ENCODE assay signal across 22 cellular contexts in genomic region chr14:77469539-77469938, GRCh38. TPM values are rescaled to one million over a fixed set of nuclear protein-coding genes. Genes with fewer than 3 reads are reported as not detected.
DNase-seq lines count a peak whose midpoint lies in the region; ATAC-seq and TF ChIP-seq lines count a peak whose summit lies in the region.
"Had no signal": no experiment of that assay in that cellular context is flagged by ENCODE, and none has a peak within 500 bp of the region (broad histone marks: within the 10 kb centered on the region; RNA-seq: fewer than 3 reads in every experiment).

No MANE protein-coding gene starts in this region.

- H3K36me3 ChIP-seq in GM23338 (ENCODE audit: insufficient read depth) (peaks cover 27% of the 10 kb centered on the region), RWPE2 (ENCODE audit: low read depth) (peaks cover 43% of the 10 kb centered on the region), mesendoderm (ENCODE audit: control insufficient read depth, insufficient read depth, low read length) (peaks cover 5% of the 10 kb centered on the region)

- no peak overlapping the region for H3K4ac ChIP-seq in mesendoderm (ENCODE audit: low read depth, low read length)

- no peaks in the 10 kb centered on the region for H3K79me2 ChIP-seq in GM23338 (replicated peaks; ENCODE audit: insufficient read depth)
- H3K79me2 ChIP-seq in mesendoderm (ENCODE audit: control insufficient read depth, insufficient read depth, low read length): no peaks in the 10 kb centered on the region

- H4K20me1 ChIP-seq in GM23338 (replicated peaks; ENCODE audit: insufficient read depth): peaks cover 6% of the 10 kb centered on the region

- no peak overlapping the region for H3K4me3 Mint-ChIP-seq in GM23338
- H3K4me3 Mint-ChIP-seq: CD8-positive, alpha-beta memory T cell; HFFc6 had no signal

- peaks cover 4% of the 10 kb centered on the region for H3K27me3 Mint-ChIP-seq in GM23338 (ENCODE audit: insufficient read depth, low read depth, poor library complexity)
- H3K27me3 Mint-ChIP-seq: CD8-positive, alpha-beta memory T cell had no signal

- no peak overlapping the region for H3K23ac ChIP-seq in mesendoderm (ENCODE audit: low read length)

- no peak overlapping the region for H3K18ac ChIP-seq in mesendoderm (ENCODE audit: low read length)

- H2BK120ac ChIP-seq in mesendoderm (ENCODE audit: low read depth, low read length): no peak overlapping the region

- H3K56ac ChIP-seq in mesendoderm (ENCODE audit: low read length): no peak overlapping the region

- H2BK15ac ChIP-seq in mesendoderm (replicated peaks; ENCODE audit: low read depth): no peak overlapping the region

- H3K9me3 Mint-ChIP-seq in GM23338: no peaks in the 10 kb centered on the region; the same call in 2 of the 3 replicates
- H3K9me3 Mint-ChIP-seq: CD8-positive, alpha-beta memory T cell; HFFc6 had no signal

- no peaks in the 10 kb centered on the region for H3K27me3 ChIP-seq in GM23338 (ENCODE audit: insufficient read depth)
- no peaks in the 10 kb centered on the region for H3K27me3 ChIP-seq in RWPE2 (ENCODE audit: insufficient read depth, poor library complexity, severe bottlenecking)
- H3K27me3 ChIP-seq in mesendoderm (ENCODE audit: insufficient read depth, low read length, poor library complexity): no peaks in the 10 kb centered on the region
- H3K27me3 ChIP-seq: BLaER1 had no signal

- H3K4me2 ChIP-seq in GM23338 (no peak overlapping the region), mesendoderm (ENCODE audit: low read length) (no peak overlapping the region)
- H3K4me2 ChIP-seq: BLaER1 had no signal

- H3K9ac ChIP-seq in mesendoderm (ENCODE audit: low read length): no peak overlapping the region
- H3K9ac ChIP-seq: BLaER1, GM23248 had no signal

- WGBS in mesendoderm (ENCODE audit: extremely low coverage, insufficient coverage, low lambda C conversion rate): no CpG with 5 or more reads among the region's 1 CpG

- no peak overlapping the region for H4K5ac ChIP-seq in mesendoderm (ENCODE audit: low read length)

- no peak overlapping the region for H4K8ac ChIP-seq in mesendoderm (ENCODE audit: low read depth, low read length)

- no peak for TF ChIP-seq CTCF in GM23338 (conservative IDR thresholded peaks at IDR 0.05; ENCODE audit: low read depth in 2 of 2)
- TF ChIP-seq CTCF in RWPE2 (IDR thresholded peaks at IDR 0.05; ENCODE audit: poor library complexity, severe bottlenecking): no peak

- H3K27ac ChIP-seq in GM23338 (ENCODE audit: low read depth) (peak overlapping the region; percentile 76; the same call in 1 of the 2 replicates), RWPE2 (ENCODE audit: poor library complexity, severe bottlenecking) (no peak overlapping the region), mesendoderm (ENCODE audit: low read depth, low read length) (no peak overlapping the region)
- H3K27ac ChIP-seq: BLaER1, GM23248, SK-N-MC had no signal

- H3K9me3 ChIP-seq in RWPE2 (ENCODE audit: severe bottlenecking): no peaks in the 10 kb centered on the region
- H3K9me3 ChIP-seq: BLaER1 had no signal

- H3K36me3 Mint-ChIP-seq in GM23338 (ENCODE audit: low read depth): peaks cover 49% of the 10 kb centered on the region

- no peaks in the 10 kb centered on the region for H3K79me1 ChIP-seq in mesendoderm (ENCODE audit: low read length)

- peaks cover 11% of the 10 kb centered on the region for H3F3A ChIP-seq in GM23338 (replicated peaks; ENCODE audit: low read depth)

- DNase-seq in NCI-H2171 treated with DMSO at 0.1 percent for 48 hours (lab: John Stamatoyannopoulos, UW): peak; percentile 12
- no peak for DNase-seq in NCI-H2171 (lab: John Stamatoyannopoulos, UW)
- DNase-seq in GM23338 (ENCODE audit: low spot score): no peak
- no peak for DNase-seq in RWPE2 (ENCODE audit: low spot score)
- peak; percentile 32 for DNase-seq in mesendoderm
- no peak for DNase-seq in SKM-1 treated with dmso at 0.1 percent for 144 hours (lab: John Stamatoyannopoulos, UW; ENCODE audit: unreplicated experiment)
- no peak for DNase-seq in activated CD8-positive, alpha-beta memory T cell treated with anti-CD3 and anti-CD28 coated beads, Interleukin-2, amount 50 U/mL, for 4 hours
- DNase-seq: CD8-positive, alpha-beta memory T cell; GDM1; GM23248; HFFc6; IMR-90; Kasumi-1; MM.1S; NCI-H1105; NCI-H1694; NCI-H446 treated with DMSO at 0.1 percent for 48 hours; NCI-H748 treated with DMSO at 0.1 percent for 48 hours had no signal

- H2AFZ ChIP-seq in GM23338: no peak overlapping the region
- H2AFZ ChIP-seq: GM23248 had no signal

- H2AK5ac ChIP-seq in mesendoderm (ENCODE audit: low read length): no peak overlapping the region

- peaks cover 10% of the 10 kb centered on the region for H3K4me1 ChIP-seq in GM23338 (ENCODE audit: insufficient read depth)
- no peaks in the 10 kb centered on the region for H3K4me1 ChIP-seq in RWPE2 (ENCODE audit: insufficient read depth, poor library complexity, severe bottlenecking)
- no peaks in the 10 kb centered on the region for H3K4me1 ChIP-seq in mesendoderm (ENCODE audit: control insufficient read depth, low read depth, low read length)

- no peak for ATAC-seq in GM23338
- peak; percentile 15; the same call in 1 of the 3 replicates for ATAC-seq in RWPE2 (ENCODE audit: low read depth)
- no peak for ATAC-seq in GM18502 (IDR thresholded peaks at IDR 0.05; ENCODE audit: poor library complexity, unreplicated experiment)
- ATAC-seq: GM12878 had no signal

- no peaks in the 10 kb centered on the region for H3K9me2 ChIP-seq in GM23338 (ENCODE audit: insufficient read depth)

- H3K4me1 Mint-ChIP-seq in GM23338: peaks cover 21% of the 10 kb centered on the region
- H3K4me1 Mint-ChIP-seq: CD8-positive, alpha-beta memory T cell had no signal

- H2BK5ac ChIP-seq in mesendoderm (ENCODE audit: low read length): no peak overlapping the region

- H3K27ac Mint-ChIP-seq in GM23338: peak overlapping the region; percentile 13
- H3K27ac Mint-ChIP-seq: HFFc6 had no signal

- H3K4me3 ChIP-seq in GM23338 (no peak overlapping the region), RWPE2 (ENCODE audit: severe bottlenecking) (no peak overlapping the region), mesendoderm (ENCODE audit: low read length) (no peak overlapping the region)
- H3K4me3 ChIP-seq: BLaER1, GM12878, GM23248, SK-N-MC had no signal

TF ChIP-seq in GM23338, 12 proteins besides CTCF, POLR2A, EP300 and RAD21:
- TF ChIP-seq CREB1 (CRISPR knock-in tag; IDR thresholded peaks at IDR 0.05; ENCODE audit: low read depth) (no peak), POLR2AphosphoS5 (IDR thresholded peaks at IDR 0.05; ENCODE audit: low read depth) (no peak), STAT1 (IDR thresholded peaks at IDR 0.05; ENCODE audit: unreplicated experiment) (no peak), ZNF114 (CRISPR knock-in tag; IDR thresholded peaks at IDR 0.05) (no peak)

RNA-seq across cellular contexts. Expression of gene AHSA1, which starts 11.6 kb away (rescaled TPM):
- 175 and 177 TPM in 2 replicates for total RNA-seq in GM23338 (2014; rRNA removed; shearing (Covaris generic))
- 213 TPM in 2 replicates for polyA plus RNA-seq in GM23338 (2016; fragmentation: Nextera tagmentation; extraction: Ambion mirVana)
- 150 TPM for polyA plus RNA-seq in mesendoderm (2013, experiment 1 of 2)
- 144 TPM for polyA plus RNA-seq in mesendoderm (2013, experiment 2 of 2)

RNA-seq across cellular contexts. Expression of gene VIPAS39, which starts 12.1 kb away (rescaled TPM):
- total RNA-seq in GM23338 (2014; rRNA removed; shearing (Covaris generic)): 21.8 and 27.1 TPM in 2 replicates
- 7.8 and 9.4 TPM in 2 replicates for polyA plus RNA-seq in GM23338 (2016; fragmentation: Nextera tagmentation; extraction: Ambion mirVana)
- 14.4 TPM for polyA plus RNA-seq in mesendoderm (2013, experiment 1 of 2)
- polyA plus RNA-seq in mesendoderm (2013, experiment 2 of 2): 13.7 TPM

RNA-seq across cellular contexts. Expression of gene ISM2, which starts 29.1 kb away (rescaled TPM):
- 0.69 and 2.7 TPM in 2 replicates for total RNA-seq in GM23338 (2014; rRNA removed; shearing (Covaris generic))
- polyA plus RNA-seq in GM23338 (2016; fragmentation: Nextera tagmentation; extraction: Ambion mirVana): 0.45 and 1.3 TPM in 2 replicates
- polyA plus RNA-seq in mesendoderm (2013, experiment 1 of 2): 0.35 TPM
- 0.56 TPM for polyA plus RNA-seq in mesendoderm (2013, experiment 2 of 2)
- total RNA-seq: CD8-positive, alpha-beta memory T cell; GM12878 had no signal
- polyA plus RNA-seq: CD8-positive, alpha-beta memory T cell had no signal

RNA-seq across cellular contexts. Expression of gene NOXRED1, which starts 46.2 kb away (rescaled TPM):
- not detected in 2 replicates for total RNA-seq in GM23338 (2014; rRNA removed; shearing (Covaris generic))
- 0.24 TPM in 1 of 2 replicates, not detected in the other for polyA plus RNA-seq in GM23338 (2016; fragmentation: Nextera tagmentation; extraction: Ambion mirVana)
- 0.04 TPM for polyA plus RNA-seq in mesendoderm (2013, experiment 1 of 2)
- polyA plus RNA-seq in mesendoderm (2013, experiment 2 of 2): 0.07 TPM
- total RNA-seq: GM23248 had no signal
- polyA plus RNA-seq: CD8-positive, alpha-beta memory T cell had no signal

Comparison
In these comparisons a context has a peak if more than half of its experiments do, and no peak if none do; other contexts are left out.
1. DNase-seq: peak in NCI-H2171 treated with DMSO at 0.1 percent for 48 hours (single experiment) and mesendoderm (single experiment); none in NCI-H2171 (single experiment), GM23338 (single experiment), RWPE2 (single experiment), SKM-1 treated with dmso at 0.1 percent for 144 hours (single experiment) and activated CD8-positive, alpha-beta memory T cell treated with anti-CD3 and anti-CD28 coated beads, Interleukin-2, amount 50 U/mL, for 4 hours (single experiment).